10 cellular contexts compared by ENCODE assay signal in the genomic region with DNA sequence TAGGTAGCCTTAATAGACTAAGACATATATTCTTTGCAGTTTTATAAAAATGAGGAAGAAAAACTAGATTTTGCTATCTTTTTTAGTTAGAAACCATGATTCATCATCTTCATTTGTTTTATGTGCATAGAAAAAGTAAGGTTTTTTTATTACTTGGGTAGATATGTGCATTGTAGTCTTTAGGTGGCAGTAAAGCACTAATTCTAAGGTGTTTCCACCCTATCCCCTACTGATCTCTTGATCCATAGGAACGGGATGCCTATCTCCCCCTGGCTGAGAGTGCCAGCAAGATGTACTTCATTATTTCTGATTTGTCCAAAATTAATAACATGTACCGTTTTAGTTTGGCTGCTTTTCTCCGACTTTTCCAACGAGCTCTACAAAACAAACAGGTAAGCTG.
DNase-seq lines count a peak whose midpoint lies in the region; ATAC-seq and TF ChIP-seq lines count a peak whose summit lies in the region.
"Had no signal": no experiment of that assay in that cellular context is flagged by ENCODE, and none has a peak within 500 bp of the region (broad histone marks: within the 10 kb centered on the region; RNA-seq: fewer than 3 reads in every experiment).

No MANE protein-coding gene starts in this region.

- no peaks in the 10 kb centered on the region for H3K4me1 ChIP-seq in Peyer's patch
- H3K4me1 ChIP-seq: stomach had no signal

- H3K36me3 ChIP-seq in Peyer's patch = peaks cover 0 to 6% (median 0%) of the 10 kb centered on the region in 3 donors

- TF ChIP-seq CTCF in RWPE1 (conservative IDR thresholded peaks at IDR 0.05; ENCODE audit: low read depth) = peak; percentile 18
- peak; percentile 31 for TF ChIP-seq CTCF in fibroblast of villous mesenchyme (IDR thresholded peaks at IDR 0.05; ENCODE audit: insufficient read depth, low read depth, low read length)
- TF ChIP-seq CTCF in Peyer's patch (IDR thresholded peaks at IDR 0.05) = no peak

- TF ChIP-seq POLR2A in Peyer's patch (IDR thresholded peaks at IDR 0.05) = no peak

- H3K27ac ChIP-seq in RWPE1 (no peak overlapping the region), Peyer's patch (no peak overlapping the region)
- H3K27ac ChIP-seq: stomach had no signal

- no peaks in the 10 kb centered on the region for H3K9me3 ChIP-seq in Peyer's patch
- H3K9me3 ChIP-seq: stomach had no signal

- CTCF ChIA-PET in HEK293T (lab: Yijun Ruan, JAX) (interaction anchor here (0.6 kb wide), 1 partner anchor 19 kb away, joined by 3 read pairs; no protein-coding TSS in a partner anchor), RWPE1 (lab: Yijun Ruan, JAX) (interaction anchor here (0.7 to 1.9 kb wide), 2 partner anchors 23 to 343 kb away, joined by 3 to 6 read pairs; no protein-coding TSS in a partner anchor)

- POLR2A ChIA-PET in HEK293T (lab: Yijun Ruan, JAX) = no interaction called here
- POLR2A ChIA-PET in RWPE1 (lab: Yijun Ruan, JAX; ENCODE audit: low non-redundant PET) = no interaction called here

- DNase-seq in AG08396 (ENCODE audit: low spot score) (peak; percentile 10), HEK293T (ENCODE audit: extremely low spot score) (peak; percentile 16), RWPE1 (ENCODE audit: low spot score) (peak; percentile 20), fibroblast of villous mesenchyme (ENCODE audit: low read depth) (peak; percentile 18), Peyer's patch (no peak), left lobe of liver (ENCODE audit: low spot score) (no peak)
- no peak for DNase-seq in stimulated activated CD4-positive, alpha-beta T cell treated with anti-CD3 and anti-CD28 coated beads, Interleukin-4, amount 100 ng/mL, for 24 hours
- DNase-seq: retina, stomach had no signal

- no peaks in the 10 kb centered on the region for H3K27me3 ChIP-seq in Peyer's patch
- H3K27me3 ChIP-seq: stomach had no signal

- H3K4me3 ChIP-seq in fibroblast of villous mesenchyme (ENCODE audit: low read depth, low read length) = no peak overlapping the region
- no peak overlapping the region for H3K4me3 ChIP-seq in Peyer's patch
- H3K4me3 ChIP-seq: stomach had no signal

- no peak for ATAC-seq in HG03457 (IDR thresholded peaks at IDR 0.05; ENCODE audit: unreplicated experiment)
- ATAC-seq in left lobe of liver = no peak

TF ChIP-seq in HEK293T, 16 proteins besides CTCF, POLR2A, EP300 and RAD21:
- no peak for TF ChIP-seq FOXM1 (IDR thresholded peaks at IDR 0.05; ENCODE audit: borderline replicate concordance)
- no peak for TF ChIP-seq PKNOX1 (IDR thresholded peaks at IDR 0.05)
- no peak for TF ChIP-seq ELF4 (IDR thresholded peaks at IDR 0.05)
- TF ChIP-seq LEF1 (IDR thresholded peaks at IDR 0.05; ENCODE audit: borderline replicate concordance) = no peak
- no peak for TF ChIP-seq ARNT (IDR thresholded peaks at IDR 0.05)
- TF ChIP-seq HDGF (IDR thresholded peaks at IDR 0.05; ENCODE audit: borderline replicate concordance) = no peak
- TF ChIP-seq ZNF384 (IDR thresholded peaks at IDR 0.05) = no peak
- no peak for TF ChIP-seq BHLHE40 (IDR thresholded peaks at IDR 0.05; ENCODE audit: borderline replicate concordance)
- no peak for TF ChIP-seq SP1 (IDR thresholded peaks at IDR 0.05)
- TF ChIP-seq NFRKB (IDR thresholded peaks at IDR 0.05) = no peak
- no peak for TF ChIP-seq FOXK2 (IDR thresholded peaks at IDR 0.05)
- no peak for TF ChIP-seq SUZ12 (IDR thresholded peaks at IDR 0.05)
- TF ChIP-seq TARDBP (IDR thresholded peaks at IDR 0.05) = no peak
- no peak for TF ChIP-seq FOXA1 (IDR thresholded peaks at IDR 0.05)
- no peak for TF ChIP-seq L3MBTL2 (conservative IDR thresholded peaks at IDR 0.05)

Comparison
In these comparisons a context has a peak if more than half of its experiments do, and no peak if none do; other contexts are left out.
1. DNase-seq: peak in AG08396 (single experiment), HEK293T (single experiment), RWPE1 (single experiment) and fibroblast of villous mesenchyme (single experiment); none in stimulated activated CD4-positive, alpha-beta T cell treated with anti-CD3 and anti-CD28 coated beads, Interleukin-4, amount 100 ng/mL, for 24 hours (single experiment), Peyer's patch (0 of 3) and left lobe of liver (single experiment).
2. CTCF ChIP-seq: peak in RWPE1 (single experiment) and fibroblast of villous mesenchyme (single experiment); none in Peyer's patch (0 of 6).